In genomic region chr10:88582806-88583583, GRCh38 we compare ENCODE assay signal across 9 cellular contexts. TPM values are rescaled to one million over a fixed set of nuclear protein-coding genes. Genes with fewer than 3 reads are reported as not detected.
A peak's percentile ranks its signal among the peaks of the same experiment; 100 is the strongest.
DNase-seq lines count a peak whose midpoint lies in the region; ATAC-seq and TF ChIP-seq lines count a peak whose summit lies in the region.
"Had no signal": no experiment of that assay in that cellular context is flagged by ENCODE, and none has a peak within 500 bp of the region (broad histone marks: within the 10 kb centered on the region; RNA-seq: fewer than 3 reads in every experiment).

Gene RNLS, minus strand, starts transcription at chr10:88583318.

- in situ Hi-C loops in transverse colon (cut with MboI; ENCODE audit: low pct_ligation_motif_present in 1 of 4, low pct_unique_long_range_greater_than_20kb in 1 of 4, low sequenced_read_pairs in 3 of 4): no loop called here

- intact Hi-C loops in right cardiac atrium (cut with DNase I) (no loop called here), transverse colon (cut with DNase I; ENCODE audit: low total_unique reads) (no loop called here)

- H3K9me3 Mint-ChIP-seq in progenitor cell of endocrine pancreas (ENCODE audit: low read depth): peaks cover 7% of the 10 kb centered on the region

- no peaks in the 10 kb centered on the region for H3K36me3 ChIP-seq in transverse colon

- ATAC-seq in GM19328 (IDR thresholded peaks at IDR 0.05; ENCODE audit: unreplicated experiment) (peak; percentile 61), HG03520 (IDR thresholded peaks at IDR 0.05; ENCODE audit: unreplicated experiment) (peak; percentile 78), right cardiac atrium (peak; percentile 97 to 98)

- no peak for TF ChIP-seq EP300 in transverse colon (IDR thresholded peaks at IDR 0.05; ENCODE audit: low read depth)

- peak within 1 kb of the TSS; percentile 86 for H3K4me3 Mint-ChIP-seq in progenitor cell of endocrine pancreas (ENCODE audit: low read depth)

- H3K36me3 Mint-ChIP-seq in progenitor cell of endocrine pancreas (ENCODE audit: insufficient read depth): no peaks in the 10 kb centered on the region

- H3K4me3 ChIP-seq in right cardiac atrium (ENCODE audit: low read length) (peak within 1 kb of the TSS; percentile 84), transverse colon (peak within 1 kb of the TSS; percentile 47 to 75 (median 69))

- TF ChIP-seq POLR2A in transverse colon (IDR thresholded peaks at IDR 0.05): peak; percentile 72

- H3K4me1 Mint-ChIP-seq in progenitor cell of endocrine pancreas (ENCODE audit: low read depth): peaks cover 2% of the 10 kb centered on the region

- DNase-seq in C1 segment of cervical spinal cord (lab: John Stamatoyannopoulos, UW): peak in 13 of 14 donors; percentile 35 to 90 (median 84)
- peak; percentile 35 to 78 (median 43) for DNase-seq in T-helper 1 cell
- DNase-seq in right cardiac atrium: peak; percentile 82 to 92 (median 90)
- DNase-seq in progenitor cell of endocrine pancreas (ENCODE audit: low spot score, unreplicated experiment): peak; percentile 58
- peak; percentile 78 for DNase-seq in transverse colon

- no peaks in the 10 kb centered on the region for H3K27me3 ChIP-seq in right cardiac atrium (ENCODE audit: control insufficient read depth, insufficient read depth)
- H3K27me3 ChIP-seq in transverse colon: no peaks in the 10 kb centered on the region

- peaks cover 11% of the 10 kb centered on the region for H3K27me3 Mint-ChIP-seq in progenitor cell of endocrine pancreas

- H3K4me1 ChIP-seq in right cardiac atrium (ENCODE audit: control insufficient read depth, insufficient read depth, low read length): no peaks in the 10 kb centered on the region
- H3K4me1 ChIP-seq in transverse colon: peaks cover 0 to 11% (median 2%) of the 10 kb centered on the region in 4 donors

- H3K9me3 ChIP-seq in right cardiac atrium (ENCODE audit: control insufficient read depth, low read length) (no peaks in the 10 kb centered on the region), transverse colon (no peaks in the 10 kb centered on the region)

- 2% methylated on average over 63 of the region's 63 CpGs for WGBS in right cardiac atrium
- WGBS in transverse colon (ENCODE audit: low coverage in 1 of 2), 2 donors: 0 to 1% methylated on average over 1 to 61 of the region's 63 CpGs

- H3K27ac Mint-ChIP-seq in progenitor cell of endocrine pancreas: peak within 1 kb of the TSS; percentile 97

- H3K27ac ChIP-seq in angular gyrus (ENCODE audit: low read depth, low read length) (peak within 1 kb of the TSS; percentile 95), right cardiac atrium (ENCODE audit: low read length) (peak within 1 kb of the TSS; percentile 99), transverse colon (peak within 1 kb of the TSS; percentile 92 to 94 (median 93))

- TF ChIP-seq CTCF in progenitor cell of endocrine pancreas (IDR thresholded peaks at IDR 0.05; ENCODE audit: unreplicated experiment): peak; percentile 86
- peak; percentile 82 to 93 (median 86) for TF ChIP-seq CTCF in transverse colon (IDR thresholded peaks at IDR 0.05)

RNA-seq across cellular contexts. Expression of gene RNLS, which starts in this region (rescaled TPM):
- total RNA-seq in right cardiac atrium: 10 to 100 TPM; 16.2 to 20.8 (median 17.4) TPM
- 11.1 TPM for polyA plus RNA-seq in right cardiac atrium
- 7.5 and 9.2 TPM in 2 replicates for total RNA-seq in progenitor cell of endocrine pancreas
- 10 to 100 TPM in 3 of 4 donors, 1 to 10 TPM in 1; 2.4 to 78.2 (median 28.9) TPM for total RNA-seq in transverse colon
- total RNA-seq: LHCN-M2 had no signal

Comparison
In these comparisons a context has a peak if more than half of its experiments do, and no peak if none do; other contexts are left out.
1. Peak in every context shown above with its lines: DNase-seq, ATAC-seq, H3K4me3 ChIP-seq and H3K27ac ChIP-seq.